8 cellular contexts compared by ENCODE assay signal in genomic region chr1:54121482-54122130, GRCh38. TPM values are rescaled to one million over a fixed set of nuclear protein-coding genes. Genes with fewer than 3 reads are reported as not detected.
DNase-seq lines count a peak whose midpoint lies in the region; ATAC-seq lines count a peak whose summit lies in the region.

No MANE protein-coding gene starts in this region.

- peaks cover 5% of the 10 kb centered on the region for H3K27me3 Mint-ChIP-seq in activated CD8-positive, alpha-beta T cell treated with anti-CD3 and anti-CD28 coated beads, Interleukin-2, amount 10 ng/mL, durations not matched to agents 7 days and 5 days (ENCODE audit: low read depth)
- H3K27me3 Mint-ChIP-seq in memory B cell, result peaks cover 2% of the 10 kb centered on the region

- no peaks in the 10 kb centered on the region for H3K9me3 Mint-ChIP-seq in activated CD8-positive, alpha-beta T cell treated with anti-CD3 and anti-CD28 coated beads, Interleukin-2, amount 10 ng/mL, durations not matched to agents 7 days and 5 days (ENCODE audit: insufficient read depth)
- no peaks in the 10 kb centered on the region for H3K9me3 Mint-ChIP-seq in memory B cell

- no peaks in the 10 kb centered on the region for H3K36me3 Mint-ChIP-seq in activated CD8-positive, alpha-beta T cell treated with anti-CD3 and anti-CD28 coated beads, Interleukin-2, amount 10 ng/mL, durations not matched to agents 7 days and 5 days (ENCODE audit: low read depth)
- no peaks in the 10 kb centered on the region for H3K36me3 Mint-ChIP-seq in memory B cell

- ATAC-seq in GM21786 (IDR thresholded peaks at IDR 0.05; ENCODE audit: unreplicated experiment) (peak; percentile 53), memory B cell (ENCODE audit: low read depth) (peak; percentile 61)
- ATAC-seq in activated CD8-positive, alpha-beta T cell treated with anti-CD3 and anti-CD28 coated beads, Interleukin-2, amount 10 ng/mL, durations not matched to agents 7 days and 5 days, result peak; percentile 92

- CTCF ChIA-PET in activated CD8-positive, alpha-beta T cell treated with anti-CD3 and anti-CD28 coated beads, Interleukin-2, amount 10 ng/mL, durations not matched to agents 7 days and 5 days (lab: Charles Lee), result interaction anchor here (0.6 to 1.7 kb wide), 12 partner anchors 10 to 690 kb away, joined by 3 to 11 read pairs (median 4); no protein-coding TSS in a partner anchor

- H3K27ac Mint-ChIP-seq in activated CD8-positive, alpha-beta T cell treated with anti-CD3 and anti-CD28 coated beads, Interleukin-2, amount 10 ng/mL, durations not matched to agents 7 days and 5 days, result no peak overlapping the region
- H3K27ac Mint-ChIP-seq in memory B cell, result no peak overlapping the region

- no peak overlapping the region for H3K4me3 Mint-ChIP-seq in activated CD8-positive, alpha-beta T cell treated with anti-CD3 and anti-CD28 coated beads, Interleukin-2, amount 10 ng/mL, durations not matched to agents 7 days and 5 days
- H3K4me3 Mint-ChIP-seq in memory B cell, result no peak overlapping the region

- peak; percentile 89 for DNase-seq in AG08395 (ENCODE audit: low spot score)
- peak; percentile 77 for DNase-seq in NCI-H748 (lab: John Stamatoyannopoulos, UW; ENCODE audit: unreplicated experiment)
- DNase-seq in activated CD8-positive, alpha-beta T cell treated with anti-CD3 and anti-CD28 coated beads, Interleukin-2, amount 10 ng/mL, durations not matched to agents 7 days and 5 days, result peak; percentile 79
- peak; percentile 65 for DNase-seq in effector CD8-positive, alpha-beta T cell (lab: John Stamatoyannopoulos, UW)
- peak; percentile 36 to 52 for DNase-seq in memory B cell (ENCODE audit: low spot score in 2 of 2)
- DNase-seq in stimulated activated CD8-positive, alpha-beta memory T cell treated with anti-CD3 and anti-CD28 coated beads, Interleukin-12 subunit alpha, Interleukin-12 subunit beta, amount 100 ng/mL, for 1 hour (ENCODE audit: low read depth), result peak; percentile 44
- DNase-seq in NCI-H187 (lab: John Stamatoyannopoulos, UW), result no peak

- peaks cover 6% of the 10 kb centered on the region for H3K4me1 Mint-ChIP-seq in activated CD8-positive, alpha-beta T cell treated with anti-CD3 and anti-CD28 coated beads, Interleukin-2, amount 10 ng/mL, durations not matched to agents 7 days and 5 days (ENCODE audit: low read depth)
- no peaks in the 10 kb centered on the region for H3K4me1 Mint-ChIP-seq in memory B cell

- POLR2A ChIA-PET in activated CD8-positive, alpha-beta T cell treated with anti-CD3 and anti-CD28 coated beads, Interleukin-2, amount 10 ng/mL, durations not matched to agents 7 days and 5 days (lab: Charles Lee), result no interaction called here

RNA-seq across cellular contexts. Expression of gene CDCP2, which starts 31.2 kb away (rescaled TPM):
- total RNA-seq in activated CD8-positive, alpha-beta T cell treated with anti-CD3 and anti-CD28 coated beads, Interleukin-2, amount 10 ng/mL, durations not matched to agents 7 days and 5 days, result under 1 TPM in 1 of 2 experiments, not detected in 1; 0.16 TPM

Comparison
In these comparisons a context has a peak if more than half of its experiments do, and no peak if none do; other contexts are left out.
1. DNase-seq: peak in AG08395 (single experiment), NCI-H748 (single experiment), activated CD8-positive, alpha-beta T cell treated with anti-CD3 and anti-CD28 coated beads, Interleukin-2, amount 10 ng/mL, durations not matched to agents 7 days and 5 days (single experiment), effector CD8-positive, alpha-beta T cell (single experiment), memory B cell (2 of 2) and stimulated activated CD8-positive, alpha-beta memory T cell treated with anti-CD3 and anti-CD28 coated beads, Interleukin-12 subunit alpha, Interleukin-12 subunit beta, amount 100 ng/mL, for 1 hour (single experiment); none in NCI-H187 (0 of 2).
2. Peak in every context shown above with its lines, with median percentiles within 50 percentile points of each other: ATAC-seq.